23 cellular contexts compared by ENCODE assay signal in genomic region chr18:47035156-47035671, GRCh38. TPM values are rescaled to one million over a fixed set of nuclear protein-coding genes. Genes with fewer than 3 reads are reported as not detected.
DNase-seq lines count a peak whose midpoint lies in the region; ATAC-seq, FAIRE-seq and TF ChIP-seq lines count a peak whose summit lies in the region.
"Had no signal": no experiment of that assay in that cellular context is flagged by ENCODE, and none has a peak within 500 bp of the region (broad histone marks: within the 10 kb centered on the region; RNA-seq: fewer than 3 reads in every experiment).

Gene ELOA2, minus strand, starts transcription at chr18:47035621. Its CDS starts 357 bp downstream, at chr18:47035264.

- intact Hi-C loops in cardiac septum (cut with DNase I), result no loop called here
- intact Hi-C loops in right cardiac atrium (cut with DNase I), result no loop called here

- no peak within 1 kb of the TSS for H2BK120ac ChIP-seq in H1 (replicated peaks; ENCODE audit: low read depth, low read length)

- H2BK5ac ChIP-seq in H1 (ENCODE audit: low read depth, low read length), result no peak within 1 kb of the TSS

- no peak for TF ChIP-seq RAD21 in H1 (IDR thresholded peaks at IDR 0.05 in 1 of 2, conservative IDR thresholded peaks at IDR 0.05 in 1 of 2; ENCODE audit: low read depth in 2 of 2, low read length in 2 of 2)

- H3K36me3 Mint-ChIP-seq in neural progenitor cell, result peaks cover 5% of the 10 kb centered on the region

- H3K27me3 ChIP-seq in right cardiac atrium (ENCODE audit: control insufficient read depth, insufficient read depth) (no peaks in the 10 kb centered on the region), H1 (replicated peaks in 1 of 4; ENCODE audit: control insufficient read depth in 3 of 4, extremely low read depth in 1 of 4, insufficient read depth in 3 of 4, low read length in 3 of 4) (no peaks in the 10 kb centered on the region), neural progenitor cell (no peaks in the 10 kb centered on the region)

- H4K8ac ChIP-seq in H1 (ENCODE audit: extremely low read depth, insufficient read depth, low read length), result no peak within 1 kb of the TSS

- H3K9ac ChIP-seq in H1 (replicated peaks in 1 of 4; ENCODE audit: extremely low read depth in 1 of 4, low read depth in 3 of 4, low read length in 3 of 4), result no peak within 1 kb of the TSS
- no peak within 1 kb of the TSS for H3K9ac ChIP-seq in neural progenitor cell

- H3K9me3 ChIP-seq in right cardiac atrium (ENCODE audit: control insufficient read depth, low read length), result no peaks in the 10 kb centered on the region
- no peaks in the 10 kb centered on the region for H3K9me3 ChIP-seq in H1 (ENCODE audit: insufficient read depth in 2 of 2, low read depth in 1 of 2, low read length in 1 of 2)
- H3K9me3 ChIP-seq in neural progenitor cell (ENCODE audit: low read depth), result no peaks in the 10 kb centered on the region
- H3K9me3 ChIP-seq: A549, Caco-2 had no signal

- WGBS in right cardiac atrium, result 95% methylated on average over 29 of the region's 29 CpGs
- WGBS in H1 (ENCODE audit: extremely low coverage in 1 of 2, insufficient coverage in 1 of 2, insufficient read length in 1 of 2, insufficient replicate concordance in 2 of 2, low coverage in 1 of 2, low lambda C conversion rate in 2 of 2, missing lambda C conversion rate in 1 of 2), 2 experiments, result 89% methylated on average over 27 of the region's 29 CpGs; no CpG with 5 or more reads in 1 of the 2 experiments

- peaks cover 3% of the 10 kb centered on the region for H3K4me1 Mint-ChIP-seq in neural progenitor cell

- H2AFZ ChIP-seq in H1 (ENCODE audit: low read length) (no peak within 1 kb of the TSS), neural progenitor cell (replicated peaks) (no peak within 1 kb of the TSS)

- H3K4me1 ChIP-seq in right cardiac atrium (ENCODE audit: control insufficient read depth, insufficient read depth, low read length) (no peaks in the 10 kb centered on the region), H1 (replicated peaks in 1 of 4; ENCODE audit: control insufficient read depth in 3 of 4, insufficient read depth in 4 of 4, low read length in 3 of 4) (peaks cover 0 to 5% (median under 1%) of the 10 kb centered on the region in 4 experiments; a peak in 2 of 7 replicates), neural progenitor cell (no peaks in the 10 kb centered on the region)
- H3K4me1 ChIP-seq: A549, Caco-2 had no signal

- no peak within 1 kb of the TSS for H3K23ac ChIP-seq in H1 (ENCODE audit: insufficient read length)

- no peak within 1 kb of the TSS for H2BK20ac ChIP-seq in H1 (ENCODE audit: low read length)

- no peak within 1 kb of the TSS for H3K14ac ChIP-seq in H1 (ENCODE audit: insufficient read length)

- H3K79me1 ChIP-seq in H1 (ENCODE audit: low read depth, low read length), result no peaks in the 10 kb centered on the region

- DNase-seq in cardiac septum (ENCODE audit: low spot score), result peak; percentile 73
- no peak for DNase-seq in right cardiac atrium
- DNase-seq in H1 (ENCODE audit: low read depth in 1 of 2, low spot score in 2 of 2), result no peak
- DNase-seq in neural progenitor cell (ENCODE audit: low spot score), result peak; percentile 6
- no peak for DNase-seq in HTR-8/SVneo (ENCODE audit: insufficient read length, low spot score)
- DNase-seq: AML-193; Caco-2; CD4-positive, alpha-beta T cell; HFFc6; IMR-90 had no signal

- ATAC-seq in right cardiac atrium, result no peak
- ATAC-seq in GM18867 (IDR thresholded peaks at IDR 0.05; ENCODE audit: unreplicated experiment), result no peak
- no peak for ATAC-seq in GM18858 (IDR thresholded peaks at IDR 0.05; ENCODE audit: unreplicated experiment)
- ATAC-seq: A549 had no signal

- no peaks in the 10 kb centered on the region for H3K27me3 Mint-ChIP-seq in neural progenitor cell (ENCODE audit: insufficient read depth, low read depth)

- H3K27ac Mint-ChIP-seq in neural progenitor cell, result no peak within 1 kb of the TSS
- H3K27ac Mint-ChIP-seq: CD4-positive, alpha-beta T cell; HFFc6 had no signal

- no peak within 1 kb of the TSS for H2AK5ac ChIP-seq in H1 (ENCODE audit: low read depth, low read length)

- TF ChIP-seq EP300 in H1 (IDR thresholded peaks at IDR 0.05; ENCODE audit: borderline replicate concordance in 1 of 2, low read depth in 2 of 2, low read length in 2 of 2), result no peak

- H3K36me3 ChIP-seq in H1 (ENCODE audit: control insufficient read depth in 2 of 4, insufficient read depth in 4 of 4, low read length in 3 of 4) (no peaks in the 10 kb centered on the region), neural progenitor cell (no peaks in the 10 kb centered on the region)

- no peak within 1 kb of the TSS for H3K4ac ChIP-seq in H1 (replicated peaks; ENCODE audit: insufficient read length, low read depth, low read length)

- H3K23me2 ChIP-seq in H1 (ENCODE audit: low read depth, low read length), result no peaks in the 10 kb centered on the region

- H3K4me3 ChIP-seq in right cardiac atrium (ENCODE audit: low read length) (no peak within 1 kb of the TSS), H1 (ENCODE audit: extremely low read depth in 1 of 4, insufficient read depth in 2 of 4, low read depth in 3 of 4, low read length in 4 of 4) (no peak within 1 kb of the TSS), neural progenitor cell (no peak within 1 kb of the TSS)
- H3K4me3 ChIP-seq: A549 had no signal

- H2BK12ac ChIP-seq in H1 (ENCODE audit: low read depth, low read length), result no peak within 1 kb of the TSS

- FAIRE-seq in H1 (lab: Jason Lieb, UNC) (no peak), HTR-8/SVneo (lab: Jason Lieb, UNC) (no peak)
- FAIRE-seq: A549, D721Med, G401.6, GM12891, GM18507, H54 had no signal

- TF ChIP-seq CTCF in H1 (IDR thresholded peaks at IDR 0.05; ENCODE audit: control extremely low read depth in 1 of 3, insufficient read depth in 1 of 3, low read depth in 1 of 3, low read length in 3 of 3) (no peak), neural progenitor cell (IDR thresholded peaks at IDR 0.05) (no peak)

- POLR2A ChIA-PET in H1 (lab: Charles Lee; ENCODE audit: partially characterized antibody), result no interaction called here

- H3K27ac ChIP-seq in right cardiac atrium (ENCODE audit: low read length) (no peak within 1 kb of the TSS), H1 (ENCODE audit: low read depth, low read length) (no peak within 1 kb of the TSS), neural progenitor cell (no peak within 1 kb of the TSS)
- H3K27ac ChIP-seq: 22Rv1, A549, C4-2B, HL-60 had no signal

- no peaks in the 10 kb centered on the region for H3K79me2 ChIP-seq in H1 (ENCODE audit: control insufficient read depth in 1 of 2, insufficient read depth in 2 of 2, low read length in 2 of 2)
- H3K79me2 ChIP-seq in neural progenitor cell (ENCODE audit: low read depth), result no peaks in the 10 kb centered on the region

- no peaks in the 10 kb centered on the region for H4K20me1 ChIP-seq in H1 (replicated peaks in 1 of 2; ENCODE audit: control insufficient read depth in 1 of 2, insufficient read depth in 2 of 2, low read length in 2 of 2)
- no peaks in the 10 kb centered on the region for H4K20me1 ChIP-seq in neural progenitor cell (ENCODE audit: low read depth)

- CTCF ChIA-PET in H1 (lab: Charles Lee; ENCODE audit: partially characterized antibody), result interaction anchor here (0.6 to 1.4 kb wide), 9 partner anchors 9 to 518 kb away, joined by 3 to 9 read pairs (median 3); no protein-coding TSS in a partner anchor

- no peak within 1 kb of the TSS for H4K5ac ChIP-seq in H1 (ENCODE audit: insufficient read length, low read depth, low read length)

- no peak within 1 kb of the TSS for H3K4me2 ChIP-seq in H1 (ENCODE audit: insufficient read depth in 1 of 2, low read depth in 2 of 2, low read length in 2 of 2)
- H3K4me2 ChIP-seq in neural progenitor cell, result no peak within 1 kb of the TSS
- H3K4me2 ChIP-seq: A549 had no signal

- no peak within 1 kb of the TSS for H2BK15ac ChIP-seq in H1 (ENCODE audit: low read length)

- H3K18ac ChIP-seq in H1 (ENCODE audit: extremely low read depth, low read length), result no peak within 1 kb of the TSS; the same call in 1 of the 2 replicates

- peaks cover 10% of the 10 kb centered on the region for H3K9me3 Mint-ChIP-seq in neural progenitor cell

- no peaks in the 10 kb centered on the region for H3F3A ChIP-seq in neural progenitor cell (ENCODE audit: low read depth)

- no peak within 1 kb of the TSS for H3K4me3 Mint-ChIP-seq in neural progenitor cell
- H3K4me3 Mint-ChIP-seq: CD4-positive, alpha-beta T cell; HFFc6 had no signal

- H3K56ac ChIP-seq in H1 (replicated peaks; ENCODE audit: insufficient read length, low read depth, low read length), result no peak within 1 kb of the TSS

- no peak for TF ChIP-seq POLR2A in H1 (IDR thresholded peaks at IDR 0.05; ENCODE audit: control extremely low read depth in 1 of 2, low read depth in 2 of 2, low read length in 2 of 2)

- H4K91ac ChIP-seq in H1 (replicated peaks; ENCODE audit: insufficient read length, low read length), result peak within 1 kb of the TSS; percentile 30

TF ChIP-seq in H1, 55 proteins besides CTCF, POLR2A, EP300 and RAD21 (continues in another document):
- TF ChIP-seq SIN3A (conservative IDR thresholded peaks at IDR 0.05 in 1 of 2, IDR thresholded peaks at IDR 0.05 in 1 of 2; ENCODE audit: low read depth in 1 of 2, low read length in 2 of 2), result no peak
- TF ChIP-seq KDM4A (IDR thresholded peaks at IDR 0.05; ENCODE audit: low read depth, low read length, severe bottlenecking), result no peak
- TF ChIP-seq CBX8 (IDR thresholded peaks at IDR 0.05; ENCODE audit: borderline replicate concordance, low read depth, low read length), result no peak
- TF ChIP-seq TAF1 (IDR thresholded peaks at IDR 0.05; ENCODE audit: low read depth, low read length), result no peak
- TF ChIP-seq TEAD4 (IDR thresholded peaks at IDR 0.05; ENCODE audit: low read depth, low read length), result no peak
- no peak for TF ChIP-seq TBP (IDR thresholded peaks at IDR 0.05; ENCODE audit: low read depth, low read length)
- no peak for TF ChIP-seq NRF1 (IDR thresholded peaks at IDR 0.05; ENCODE audit: low read depth, low read length)
- TF ChIP-seq HDAC2 (IDR thresholded peaks at IDR 0.05; ENCODE audit: borderline replicate concordance in 1 of 2, low read depth in 2 of 2, low read length in 2 of 2), result no peak
- no peak for TF ChIP-seq TAF7 (optimal IDR thresholded peaks at IDR 0.05; ENCODE audit: borderline replicate concordance, low read depth, low read length)
- no peak for TF ChIP-seq KDM1A (IDR thresholded peaks at IDR 0.05; ENCODE audit: borderline replicate concordance, low read length)

RNA-seq across cellular contexts. Expression of gene ELOA2, which starts in this region (rescaled TPM):
- total RNA-seq in cardiac septum (not detected), right cardiac atrium (not detected), neural progenitor cell (ENCODE audit: low replicate concordance) (not detected in 2 replicates)
- polyA plus RNA-seq in right cardiac atrium (not detected), H1 (2011; rRNA removed) (not detected in 2 replicates)
- not detected in 2 replicates for total RNA-seq in H1 (2021; fragmentation: NEBNext Ultra II Directional; extraction: Animal tissue kit (Norgen Biotek cat#: 25700))
- polyA plus RNA-seq in H1 (2011; cell fraction: cytosol; rRNA removed), result not detected
- polyA plus RNA-seq in H1 (2011; cell fraction: nucleus; rRNA removed), result not detected
- not detected in 4 replicates for polyA plus RNA-seq in H1 (2012, experiment 1 of 2)
- not detected for polyA plus RNA-seq in H1 (2012, experiment 2 of 2)
- polyA plus RNA-seq in H1 (2013, experiment 1 of 2), result not detected
- polyA plus RNA-seq in H1 (2013, experiment 2 of 2), result not detected
- polyA minus RNA-seq in H1 (2011; rRNA and poly(A)+ RNA removed), result not detected in 2 replicates
- not detected for polyA minus RNA-seq in H1 (2011; cell fraction: cytosol; rRNA and poly(A)+ RNA removed)
- not detected for polyA minus RNA-seq in H1 (2011; cell fraction: nucleus; rRNA and poly(A)+ RNA removed)
- total RNA-seq: Caco-2; CD4-positive, alpha-beta T cell; HFFc6; HT1080; IMR-90 had no signal
- polyA plus RNA-seq: A549, BJ, IMR-90 had no signal

Comparison
In these comparisons a context has a peak if more than half of its experiments do, and no peak if none do; other contexts are left out.
1. Peak in DNase-seq in cardiac septum; RNA of the gene not detected or under 1 TPM.
2. Peak in DNase-seq in neural progenitor cell; RNA of the gene not detected or under 1 TPM.